ENCODE assay signal across 1 cellular context in genomic region chr1:19209990-19210771, GRCh38.
TF ChIP-seq lines count a peak whose summit lies in the region.

Gene UBR4, minus strand, starts transcription at chr1:19210266. Its CDS starts 18 bp downstream, at chr1:19210248.

TF ChIP-seq in SK-N-SH, 30 proteins besides CTCF, POLR2A, EP300 and RAD21 (continued from another document):
- TF ChIP-seq EZH2phosphoT487 (IDR thresholded peaks at IDR 0.05; ENCODE audit: borderline replicate concordance, low read depth) (no peak), ZBTB33 (IDR thresholded peaks at IDR 0.05; ENCODE audit: borderline replicate concordance, low read depth) (no peak), MXI1 (IDR thresholded peaks at IDR 0.05; ENCODE audit: low read depth, low read length) (peak; percentile 92), YY1 (IDR thresholded peaks at IDR 0.05; ENCODE audit: low read depth) (peak; percentile 86), RFX5 (IDR thresholded peaks at IDR 0.05; ENCODE audit: low read length) (no peak), POLR2AphosphoS5 (IDR thresholded peaks at IDR 0.05; ENCODE audit: low read depth, low read length) (peak; percentile 66), FOXJ3 (CRISPR knock-in tag; IDR thresholded peaks at IDR 0.05) (no peak), USF1 (IDR thresholded peaks at IDR 0.05; ENCODE audit: borderline replicate concordance, low read depth) (0 out of 2 replicates have a peak, but pooled peaks have one; percentile 9)
TF ChIP-seq in SK-N-SH: peak in this region for 13.
